Comparison of ENCODE assay signal across 22 cellular contexts in the genomic region with DNA sequence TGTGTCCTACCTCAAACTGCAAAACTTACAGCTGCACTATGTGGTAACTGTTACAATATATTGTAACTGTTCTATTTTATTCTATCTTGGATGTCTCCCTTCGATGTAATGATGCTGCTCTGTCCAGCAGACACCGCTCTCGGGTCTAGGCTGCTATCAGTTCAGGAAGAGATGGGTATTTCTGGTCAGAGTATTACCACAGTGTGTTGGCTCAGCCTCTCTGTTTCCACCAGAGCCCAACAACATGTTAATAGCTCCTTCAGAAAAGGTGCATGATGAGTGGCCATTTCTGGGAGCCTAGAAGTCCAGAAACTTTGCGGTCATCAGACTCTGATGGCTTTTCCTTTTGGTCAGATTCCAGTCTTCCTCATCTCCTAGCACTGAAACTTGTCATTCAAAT. TPM values are rescaled to one million over a fixed set of nuclear protein-coding genes. Genes with fewer than 3 reads are reported as not detected.
DNase-seq lines count a peak whose midpoint lies in the region; ATAC-seq, FAIRE-seq and TF ChIP-seq lines count a peak whose summit lies in the region.
"Had no signal": no experiment of that assay in that cellular context is flagged by ENCODE, and none has a peak within 500 bp of the region (broad histone marks: within the 10 kb centered on the region; RNA-seq: fewer than 3 reads in every experiment).

No MANE protein-coding gene starts in this region.

- no peak for ATAC-seq in GM21737 (IDR thresholded peaks at IDR 0.05; ENCODE audit: unreplicated experiment)
- ATAC-seq: activated CD8-positive, alpha-beta T cell treated with anti-CD3 and anti-CD28 coated beads for 36 hours; naive thymus-derived CD8-positive, alpha-beta T cell; stimulated activated naive CD8-positive, alpha-beta T cell treated with anti-CD3 and anti-CD28 coated beads, Interleukin-15, amount 100 ng/mL, for 72 hours had no signal

- CTCF ChIA-PET in HEK293 (lab: Yijun Ruan, JAX): interaction anchor here (0.5 to 10.6 kb wide), 7 partner anchors 59 to 380 kb away, joined by 3 to 256 read pairs (median 4); no protein-coding TSS in a partner anchor

- FAIRE-seq in D721Med (lab: Jason Lieb, UNC): no peak

- TF ChIP-seq CTCF in CD14-positive monocyte (IDR thresholded peaks at IDR 0.05) (no peak), HEK293 (tag by site-specific recombination; IDR thresholded peaks at IDR 0.05) (no peak), liver (IDR thresholded peaks at IDR 0.05; ENCODE audit: low read depth, low read length, missing input control) (no peak), D721Med (IDR thresholded peaks at IDR 0.05; ENCODE audit: insufficient read depth, missing control alignments) (no peak)

- intact Hi-C loops in CD14-positive monocyte (cut with micrococcal nuclease): loop anchor here in 1 of 2 donors (10.0 kb wide), 1 partner anchor 179 kb away; no protein-coding TSS in a partner anchor

- 77% methylated on average over 4 of the region's 4 CpGs for WGBS in liver

- H3K27ac ChIP-seq in HEK293 (ENCODE audit: extremely low read depth, low read depth, low read length): no peak overlapping the region; the same call in 1 of the 2 replicates
- H3K27ac ChIP-seq in liver (ENCODE audit: low read depth in 1 of 2, low read length in 2 of 2): peak overlapping the region; percentile 85 to 95
- H3K27ac ChIP-seq: coronary artery, SK-N-MC, tibial artery had no signal

- no peak for DNase-seq in CD14-positive monocyte (ENCODE audit: low spot score)
- DNase-seq in T-helper 2 cell treated with Interferon-gamma antibody and Interleukin-4, amounts not matched to agents 5 μg/mL and 100 μg/mL, for 36 hours (ENCODE audit: low spot score): no peak
- DNase-seq in D721Med (ENCODE audit: insufficient read length, low spot score): no peak
- no peak for DNase-seq in AML-193 (lab: John Stamatoyannopoulos, UW)
- DNase-seq in NCI-H1417 treated with DMSO at 0.1 percent for 48 hours (lab: John Stamatoyannopoulos, UW): no peak
- DNase-seq: activated CD8-positive, alpha-beta T cell treated with anti-CD3 and anti-CD28 coated beads for 36 hours; activated gamma-delta T cell; DND-41; naive thymus-derived CD8-positive, alpha-beta T cell; NCI-H1694; stimulated activated naive CD8-positive, alpha-beta T cell treated with anti-CD3 and anti-CD28 coated beads, Interleukin-15, amount 100 ng/mL, for 72 hours; T-helper 9 cell had no signal

- H3K27me3 Mint-ChIP-seq in CD14-positive monocyte (ENCODE audit: low read depth in 3 of 3): peaks cover 18 to 22% (median 21%) of the 10 kb centered on the region in 3 donors
- peaks cover 26% of the 10 kb centered on the region for H3K27me3 Mint-ChIP-seq in T-helper 2 cell treated with Interferon-gamma antibody and Interleukin-4, amounts not matched to agents 5 μg/mL and 100 μg/mL, for 36 hours (ENCODE audit: low read depth)

- H3K4me3 ChIP-seq in HEK293 (ENCODE audit: low read depth, low read length) (no peak overlapping the region), liver (ENCODE audit: low read depth in 1 of 3, low read length in 3 of 3) (no peak overlapping the region)
- H3K4me3 ChIP-seq: MG63, SK-N-MC, tibial artery had no signal

- H3K36me3 ChIP-seq in HEK293 (ENCODE audit: control insufficient read depth in 2 of 2, insufficient read depth in 1 of 2, low read length in 2 of 2) (no peaks in the 10 kb centered on the region), liver (ENCODE audit: control insufficient read depth in 4 of 4, insufficient read depth in 3 of 4, low read depth in 1 of 4, low read length in 3 of 4) (no peaks in the 10 kb centered on the region)
- H3K36me3 ChIP-seq: MG63, tibial artery had no signal

- peak overlapping the region in 1 of 2 donors; percentile 96 for H3K9ac ChIP-seq in liver (ENCODE audit: low read depth in 1 of 2, low read length in 2 of 2)

- TF ChIP-seq RAD21 in liver (IDR thresholded peaks at IDR 0.05): no peak

- H3K4me1 ChIP-seq in HEK293 (ENCODE audit: control insufficient read depth, insufficient read depth, low read length): peaks cover 10% of the 10 kb centered on the region
- H3K4me1 ChIP-seq in liver (ENCODE audit: control insufficient read depth in 4 of 4, insufficient read depth in 4 of 4, low read length in 3 of 4): peaks cover 4 to 37% (median 17%) of the 10 kb centered on the region in 4 donors

- H3K9me3 Mint-ChIP-seq in CD14-positive monocyte: peaks cover 0 to 2% (median 0%) of the 10 kb centered on the region in 7 donors
- H3K9me3 Mint-ChIP-seq in T-helper 2 cell treated with Interferon-gamma antibody and Interleukin-4, amounts not matched to agents 5 μg/mL and 100 μg/mL, for 36 hours: no peaks in the 10 kb centered on the region
- H3K9me3 Mint-ChIP-seq: activated CD8-positive, alpha-beta T cell treated with anti-CD3 and anti-CD28 coated beads for 36 hours; IgD-negative memory B cell; naive thymus-derived CD8-positive, alpha-beta T cell; stimulated activated naive CD8-positive, alpha-beta T cell treated with anti-CD3 and anti-CD28 coated beads, Interleukin-15, amount 100 ng/mL, for 72 hours had no signal

- peak overlapping the region; percentile 98 to 100 (median 99) for H3K27ac Mint-ChIP-seq in CD14-positive monocyte
- H3K27ac Mint-ChIP-seq in T-helper 2 cell treated with Interferon-gamma antibody and Interleukin-4, amounts not matched to agents 5 μg/mL and 100 μg/mL, for 36 hours: peak overlapping the region; percentile 89
- H3K27ac Mint-ChIP-seq: activated CD8-positive, alpha-beta T cell treated with anti-CD3 and anti-CD28 coated beads for 36 hours; IgD-negative memory B cell; naive thymus-derived CD8-positive, alpha-beta T cell had no signal

- H3K4me3 Mint-ChIP-seq in CD14-positive monocyte: peak overlapping the region in 1 of 2 donors; percentile 83
- no peak overlapping the region for H3K4me3 Mint-ChIP-seq in T-helper 2 cell treated with Interferon-gamma antibody and Interleukin-4, amounts not matched to agents 5 μg/mL and 100 μg/mL, for 36 hours
- H3K4me3 Mint-ChIP-seq: activated CD8-positive, alpha-beta T cell treated with anti-CD3 and anti-CD28 coated beads for 36 hours; IgD-negative memory B cell; naive thymus-derived CD8-positive, alpha-beta T cell; stimulated activated naive CD8-positive, alpha-beta T cell treated with anti-CD3 and anti-CD28 coated beads, Interleukin-15, amount 100 ng/mL, for 72 hours had no signal

- H3K9me3 ChIP-seq in HEK293 (ENCODE audit: control insufficient read depth, insufficient read depth, low read depth, low read length) (no peaks in the 10 kb centered on the region), liver (ENCODE audit: control insufficient read depth in 4 of 4, low read length in 3 of 4) (no peaks in the 10 kb centered on the region)
- H3K9me3 ChIP-seq: MG63, tibial artery had no signal

- H3K4me1 Mint-ChIP-seq in CD14-positive monocyte: peaks cover 38% of the 10 kb centered on the region
- peaks cover 10% of the 10 kb centered on the region for H3K4me1 Mint-ChIP-seq in T-helper 2 cell treated with Interferon-gamma antibody and Interleukin-4, amounts not matched to agents 5 μg/mL and 100 μg/mL, for 36 hours (ENCODE audit: low read depth)
- H3K4me1 Mint-ChIP-seq: IgD-negative memory B cell; naive thymus-derived CD8-positive, alpha-beta T cell; stimulated activated naive CD8-positive, alpha-beta T cell treated with anti-CD3 and anti-CD28 coated beads, Interleukin-15, amount 100 ng/mL, for 72 hours had no signal

- no peaks in the 10 kb centered on the region for H3K36me3 Mint-ChIP-seq in CD14-positive monocyte
- H3K36me3 Mint-ChIP-seq in T-helper 2 cell treated with Interferon-gamma antibody and Interleukin-4, amounts not matched to agents 5 μg/mL and 100 μg/mL, for 36 hours (ENCODE audit: low read depth): no peaks in the 10 kb centered on the region
- H3K36me3 Mint-ChIP-seq: IgD-negative memory B cell; naive thymus-derived CD8-positive, alpha-beta T cell had no signal

- POLR2A ChIA-PET in HEK293 (lab: Yijun Ruan, JAX): no interaction called here

- no peaks in the 10 kb centered on the region for H3K27me3 ChIP-seq in liver (ENCODE audit: control insufficient read depth in 4 of 4, insufficient read depth in 4 of 4, low read length in 3 of 4)

TF ChIP-seq in HEK293, 187 proteins besides CTCF, POLR2A, EP300 and RAD21:
- TF ChIP-seq, protein P1, sequence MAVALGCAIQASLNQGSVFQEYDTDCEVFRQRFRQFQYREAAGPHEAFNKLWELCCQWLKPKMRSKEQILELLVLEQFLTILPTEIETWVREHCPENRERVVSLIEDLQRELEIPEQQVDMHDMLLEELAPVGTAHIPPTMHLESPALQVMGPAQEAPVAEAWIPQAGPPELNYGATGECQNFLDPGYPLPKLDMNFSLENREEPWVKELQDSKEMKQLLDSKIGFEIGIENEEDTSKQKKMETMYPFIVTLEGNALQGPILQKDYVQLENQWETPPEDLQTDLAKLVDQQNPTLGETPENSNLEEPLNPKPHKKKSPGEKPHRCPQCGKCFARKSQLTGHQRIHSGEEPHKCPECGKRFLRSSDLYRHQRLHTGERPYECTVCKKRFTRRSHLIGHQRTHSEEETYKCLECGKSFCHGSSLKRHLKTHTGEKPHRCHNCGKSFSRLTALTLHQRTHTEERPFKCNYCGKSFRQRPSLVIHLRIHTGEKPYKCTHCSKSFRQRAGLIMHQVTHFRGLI (tag by site-specific recombination; IDR thresholded peaks at IDR 0.05): peak; percentile 33; the same call in 1 of the 2 replicates
- no peak for TF ChIP-seq ZNF140 (tag by site-specific recombination; IDR thresholded peaks at IDR 0.05)

TF ChIP-seq in liver, 16 proteins besides CTCF, POLR2A, EP300 and RAD21 (continues in another document):
- TF ChIP-seq NR2F2 (IDR thresholded peaks at IDR 0.05) (no peak), RXRA (IDR thresholded peaks at IDR 0.05) (no peak), SP1 (IDR thresholded peaks at IDR 0.05) (no peak), EGR1 (IDR thresholded peaks at IDR 0.05; ENCODE audit: low read depth in 2 of 2) (no peak), GABPA (IDR thresholded peaks at IDR 0.05 in 1 of 2, conservative IDR thresholded peaks at IDR 0.05 in 1 of 2) (no peak), JUND (IDR thresholded peaks at IDR 0.05) (no peak), FOXA2 (IDR thresholded peaks at IDR 0.05) (no peak), FOXA1 (IDR thresholded peaks at IDR 0.05) (no peak), HNF4G (IDR thresholded peaks at IDR 0.05) (no peak), HNF4A (conservative IDR thresholded peaks at IDR 0.05) (no peak)
- TF ChIP-seq, protein P2, sequence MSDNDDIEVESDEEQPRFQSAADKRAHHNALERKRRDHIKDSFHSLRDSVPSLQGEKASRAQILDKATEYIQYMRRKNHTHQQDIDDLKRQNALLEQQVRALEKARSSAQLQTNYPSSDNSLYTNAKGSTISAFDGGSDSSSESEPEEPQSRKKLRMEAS (IDR thresholded peaks at IDR 0.05): no peak
- TF ChIP-seq, protein P3, sequence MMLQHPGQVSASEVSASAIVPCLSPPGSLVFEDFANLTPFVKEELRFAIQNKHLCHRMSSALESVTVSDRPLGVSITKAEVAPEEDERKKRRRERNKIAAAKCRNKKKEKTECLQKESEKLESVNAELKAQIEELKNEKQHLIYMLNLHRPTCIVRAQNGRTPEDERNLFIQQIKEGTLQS (IDR thresholded peaks at IDR 0.05): no peak

RNA-seq across cellular contexts. Expression of a gene that starts 35.9 kb away (rescaled TPM):
- not detected for polyA plus RNA-seq in CD14-positive monocyte
- total RNA-seq in liver: not detected
- not detected for polyA plus RNA-seq in liver
- total RNA-seq: activated CD8-positive, alpha-beta T cell treated with anti-CD3 and anti-CD28 coated beads for 36 hours; fibroblast of lung; naive thymus-derived CD8-positive, alpha-beta T cell; osteocyte had no signal
- polyA plus RNA-seq: fibroblast of lung; IgD-negative memory B cell; naive thymus-derived CD8-positive, alpha-beta T cell had no signal

RNA-seq across cellular contexts. Expression of a gene that starts 45.6 kb away (rescaled TPM):
- polyA plus RNA-seq in CD14-positive monocyte (not detected), liver (not detected)
- under 1 TPM in 1 of 2 donors, not detected in 1; 0.08 TPM for total RNA-seq in liver
- total RNA-seq: activated CD8-positive, alpha-beta T cell treated with anti-CD3 and anti-CD28 coated beads for 36 hours; fibroblast of lung; naive thymus-derived CD8-positive, alpha-beta T cell; osteocyte had no signal
- polyA plus RNA-seq: fibroblast of lung; IgD-negative memory B cell; naive thymus-derived CD8-positive, alpha-beta T cell had no signal
